In the genomic region with DNA sequence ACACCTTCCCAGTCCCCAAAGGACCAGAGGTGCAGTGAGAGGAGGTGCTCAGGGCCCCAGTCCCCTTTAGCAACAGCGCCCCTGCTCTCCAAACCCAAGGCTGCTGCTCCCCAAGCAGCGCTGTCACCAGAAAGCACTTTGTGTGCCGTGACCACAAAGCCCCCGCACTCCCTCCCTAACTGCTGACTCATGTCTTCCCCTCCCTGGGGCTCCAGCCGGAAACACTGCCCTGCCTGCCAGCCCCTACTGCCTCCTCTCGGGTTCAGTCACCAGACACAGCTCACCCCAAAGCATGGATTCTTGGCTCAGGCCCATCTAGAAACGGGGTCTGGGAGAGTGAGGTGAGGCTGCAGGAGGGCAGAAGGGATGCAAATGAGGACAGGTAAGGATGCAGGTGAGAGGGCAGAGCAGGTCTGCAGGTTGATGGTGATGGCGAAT, we compare ENCODE assay signal across 2 cellular contexts.
TF ChIP-seq lines count a peak whose summit lies in the region.

No MANE protein-coding gene starts in this region.

TF ChIP-seq in K562, 482 proteins besides CTCF, POLR2A, EP300 and RAD21 (continued from another document and continues in another):
- TF ChIP-seq, protein P1, sequence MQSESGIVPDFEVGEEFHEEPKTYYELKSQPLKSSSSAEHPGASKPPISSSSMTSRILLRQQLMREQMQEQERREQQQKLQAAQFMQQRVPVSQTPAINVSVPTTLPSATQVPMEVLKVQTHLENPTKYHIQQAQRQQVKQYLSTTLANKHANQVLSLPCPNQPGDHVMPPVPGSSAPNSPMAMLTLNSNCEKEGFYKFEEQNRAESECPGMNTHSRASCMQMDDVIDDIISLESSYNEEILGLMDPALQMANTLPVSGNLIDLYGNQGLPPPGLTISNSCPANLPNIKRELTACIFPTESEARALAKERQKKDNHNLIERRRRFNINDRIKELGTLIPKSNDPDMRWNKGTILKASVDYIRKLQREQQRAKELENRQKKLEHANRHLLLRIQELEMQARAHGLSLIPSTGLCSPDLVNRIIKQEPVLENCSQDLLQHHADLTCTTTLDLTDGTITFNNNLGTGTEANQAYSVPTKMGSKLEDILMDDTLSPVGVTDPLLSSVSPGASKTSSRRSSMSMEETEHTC (IDR thresholded peaks at IDR 0.05), result 0 out of 2 replicates have a peak, but pooled peaks have one; percentile 25
- no peak for TF ChIP-seq ZNF584 (CRISPR knock-in tag; IDR thresholded peaks at IDR 0.05; ENCODE audit: low read depth)
- no peak for TF ChIP-seq ZNF263 (CRISPR knock-in tag; IDR thresholded peaks at IDR 0.05; ENCODE audit: borderline replicate concordance)
- no peak for TF ChIP-seq CXXC5 (CRISPR knock-in tag; IDR thresholded peaks at IDR 0.05)
- no peak for TF ChIP-seq ZNF121 (CRISPR knock-in tag; conservative IDR thresholded peaks at IDR 0.05)
- peak; percentile 99 for TF ChIP-seq C11orf30 (IDR thresholded peaks at IDR 0.05; ENCODE audit: low read depth)
- TF ChIP-seq, protein P2, sequence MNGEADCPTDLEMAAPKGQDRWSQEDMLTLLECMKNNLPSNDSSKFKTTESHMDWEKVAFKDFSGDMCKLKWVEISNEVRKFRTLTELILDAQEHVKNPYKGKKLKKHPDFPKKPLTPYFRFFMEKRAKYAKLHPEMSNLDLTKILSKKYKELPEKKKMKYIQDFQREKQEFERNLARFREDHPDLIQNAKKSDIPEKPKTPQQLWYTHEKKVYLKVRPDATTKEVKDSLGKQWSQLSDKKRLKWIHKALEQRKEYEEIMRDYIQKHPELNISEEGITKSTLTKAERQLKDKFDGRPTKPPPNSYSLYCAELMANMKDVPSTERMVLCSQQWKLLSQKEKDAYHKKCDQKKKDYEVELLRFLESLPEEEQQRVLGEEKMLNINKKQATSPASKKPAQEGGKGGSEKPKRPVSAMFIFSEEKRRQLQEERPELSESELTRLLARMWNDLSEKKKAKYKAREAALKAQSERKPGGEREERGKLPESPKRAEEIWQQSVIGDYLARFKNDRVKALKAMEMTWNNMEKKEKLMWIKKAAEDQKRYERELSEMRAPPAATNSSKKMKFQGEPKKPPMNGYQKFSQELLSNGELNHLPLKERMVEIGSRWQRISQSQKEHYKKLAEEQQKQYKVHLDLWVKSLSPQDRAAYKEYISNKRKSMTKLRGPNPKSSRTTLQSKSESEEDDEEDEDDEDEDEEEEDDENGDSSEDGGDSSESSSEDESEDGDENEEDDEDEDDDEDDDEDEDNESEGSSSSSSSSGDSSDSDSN (IDR thresholded peaks at IDR 0.05; ENCODE audit: borderline replicate concordance in 1 of 2, low read depth in 2 of 2, low read length in 2 of 2), result 0 out of 4 replicates have a peak, but pooled peaks of 1 of the 2 experiments have one; percentile 30
- TF ChIP-seq TFAP4 (CRISPR knock-in tag; IDR thresholded peaks at IDR 0.05; ENCODE audit: borderline replicate concordance), result peak; percentile 56; the same call in 1 of the 2 replicates
- no peak for TF ChIP-seq MIER1 (IDR thresholded peaks at IDR 0.05; ENCODE audit: low read depth)
- TF ChIP-seq CCAR2 (IDR thresholded peaks at IDR 0.05; ENCODE audit: low read depth, low read length), result no peak
- no peak for TF ChIP-seq MCM7 (IDR thresholded peaks at IDR 0.05)
- no peak for TF ChIP-seq ELK1 (CRISPR knock-in tag; IDR thresholded peaks at IDR 0.05)
- no peak for TF ChIP-seq POLR2AphosphoS5 (IDR thresholded peaks at IDR 0.05; ENCODE audit: control insufficient read depth, insufficient read depth, low read depth, low read length)
- TF ChIP-seq HDAC6 (IDR thresholded peaks at IDR 0.05; ENCODE audit: low read depth, low read length), result no peak
- TF ChIP-seq, protein P3, sequence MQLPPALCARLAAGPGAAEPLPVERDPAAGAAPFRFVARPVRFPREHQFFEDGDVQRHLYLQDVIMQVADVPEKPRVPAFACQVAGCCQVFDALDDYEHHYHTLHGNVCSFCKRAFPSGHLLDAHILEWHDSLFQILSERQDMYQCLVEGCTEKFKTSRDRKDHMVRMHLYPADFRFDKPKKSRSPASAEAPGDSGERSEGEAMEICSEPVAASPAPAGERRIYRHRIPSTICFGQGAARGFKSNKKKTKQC (CRISPR knock-in tag; IDR thresholded peaks at IDR 0.05), result no peak
- peak; percentile 21; the same call in 1 of the 2 replicates for TF ChIP-seq BCOR (IDR thresholded peaks at IDR 0.05)
- no peak; the same call in 1 of the 2 replicates for TF ChIP-seq CC2D1A (IDR thresholded peaks at IDR 0.05)
- no peak for TF ChIP-seq TCF15 (CRISPR knock-in tag; IDR thresholded peaks at IDR 0.05)
- TF ChIP-seq DNMT1 (IDR thresholded peaks at IDR 0.05), result no peak
- TF ChIP-seq KDM4B (IDR thresholded peaks at IDR 0.05; ENCODE audit: borderline replicate concordance in 2 of 2, low read depth in 1 of 2), result peak in 1 of 2 experiments; percentile 89; a peak in 1 of 4 replicates
- no peak for TF ChIP-seq ZNF398 (CRISPR knock-in tag; IDR thresholded peaks at IDR 0.05)

TF ChIP-seq in liver, 16 proteins besides CTCF, POLR2A, EP300 and RAD21 (continued from another document):
- TF ChIP-seq JUND (IDR thresholded peaks at IDR 0.05), result peak in 1 of 2 donors; percentile 33
- TF ChIP-seq, protein P4, sequence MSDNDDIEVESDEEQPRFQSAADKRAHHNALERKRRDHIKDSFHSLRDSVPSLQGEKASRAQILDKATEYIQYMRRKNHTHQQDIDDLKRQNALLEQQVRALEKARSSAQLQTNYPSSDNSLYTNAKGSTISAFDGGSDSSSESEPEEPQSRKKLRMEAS (IDR thresholded peaks at IDR 0.05), result no peak
- TF ChIP-seq NR2F2 (IDR thresholded peaks at IDR 0.05), result no peak
- TF ChIP-seq, protein P5, sequence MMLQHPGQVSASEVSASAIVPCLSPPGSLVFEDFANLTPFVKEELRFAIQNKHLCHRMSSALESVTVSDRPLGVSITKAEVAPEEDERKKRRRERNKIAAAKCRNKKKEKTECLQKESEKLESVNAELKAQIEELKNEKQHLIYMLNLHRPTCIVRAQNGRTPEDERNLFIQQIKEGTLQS (IDR thresholded peaks at IDR 0.05), result no peak
- TF ChIP-seq HNF4A (conservative IDR thresholded peaks at IDR 0.05), result no peak
- TF ChIP-seq, protein P6, sequence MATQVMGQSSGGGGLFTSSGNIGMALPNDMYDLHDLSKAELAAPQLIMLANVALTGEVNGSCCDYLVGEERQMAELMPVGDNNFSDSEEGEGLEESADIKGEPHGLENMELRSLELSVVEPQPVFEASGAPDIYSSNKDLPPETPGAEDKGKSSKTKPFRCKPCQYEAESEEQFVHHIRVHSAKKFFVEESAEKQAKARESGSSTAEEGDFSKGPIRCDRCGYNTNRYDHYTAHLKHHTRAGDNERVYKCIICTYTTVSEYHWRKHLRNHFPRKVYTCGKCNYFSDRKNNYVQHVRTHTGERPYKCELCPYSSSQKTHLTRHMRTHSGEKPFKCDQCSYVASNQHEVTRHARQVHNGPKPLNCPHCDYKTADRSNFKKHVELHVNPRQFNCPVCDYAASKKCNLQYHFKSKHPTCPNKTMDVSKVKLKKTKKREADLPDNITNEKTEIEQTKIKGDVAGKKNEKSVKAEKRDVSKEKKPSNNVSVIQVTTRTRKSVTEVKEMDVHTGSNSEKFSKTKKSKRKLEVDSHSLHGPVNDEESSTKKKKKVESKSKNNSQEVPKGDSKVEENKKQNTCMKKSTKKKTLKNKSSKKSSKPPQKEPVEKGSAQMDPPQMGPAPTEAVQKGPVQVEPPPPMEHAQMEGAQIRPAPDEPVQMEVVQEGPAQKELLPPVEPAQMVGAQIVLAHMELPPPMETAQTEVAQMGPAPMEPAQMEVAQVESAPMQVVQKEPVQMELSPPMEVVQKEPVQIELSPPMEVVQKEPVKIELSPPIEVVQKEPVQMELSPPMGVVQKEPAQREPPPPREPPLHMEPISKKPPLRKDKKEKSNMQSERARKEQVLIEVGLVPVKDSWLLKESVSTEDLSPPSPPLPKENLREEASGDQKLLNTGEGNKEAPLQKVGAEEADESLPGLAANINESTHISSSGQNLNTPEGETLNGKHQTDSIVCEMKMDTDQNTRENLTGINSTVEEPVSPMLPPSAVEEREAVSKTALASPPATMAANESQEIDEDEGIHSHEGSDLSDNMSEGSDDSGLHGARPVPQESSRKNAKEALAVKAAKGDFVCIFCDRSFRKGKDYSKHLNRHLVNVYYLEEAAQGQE (IDR thresholded peaks at IDR 0.05), result no peak
- no peak for TF ChIP-seq EGR1 (IDR thresholded peaks at IDR 0.05; ENCODE audit: low read depth in 2 of 2)
- TF ChIP-seq FOXA2 (IDR thresholded peaks at IDR 0.05), result no peak
- TF ChIP-seq SP1 (IDR thresholded peaks at IDR 0.05), result no peak
- peak in 1 of 2 donors; percentile 13 for TF ChIP-seq RXRA (IDR thresholded peaks at IDR 0.05)
